In the genomic region with DNA sequence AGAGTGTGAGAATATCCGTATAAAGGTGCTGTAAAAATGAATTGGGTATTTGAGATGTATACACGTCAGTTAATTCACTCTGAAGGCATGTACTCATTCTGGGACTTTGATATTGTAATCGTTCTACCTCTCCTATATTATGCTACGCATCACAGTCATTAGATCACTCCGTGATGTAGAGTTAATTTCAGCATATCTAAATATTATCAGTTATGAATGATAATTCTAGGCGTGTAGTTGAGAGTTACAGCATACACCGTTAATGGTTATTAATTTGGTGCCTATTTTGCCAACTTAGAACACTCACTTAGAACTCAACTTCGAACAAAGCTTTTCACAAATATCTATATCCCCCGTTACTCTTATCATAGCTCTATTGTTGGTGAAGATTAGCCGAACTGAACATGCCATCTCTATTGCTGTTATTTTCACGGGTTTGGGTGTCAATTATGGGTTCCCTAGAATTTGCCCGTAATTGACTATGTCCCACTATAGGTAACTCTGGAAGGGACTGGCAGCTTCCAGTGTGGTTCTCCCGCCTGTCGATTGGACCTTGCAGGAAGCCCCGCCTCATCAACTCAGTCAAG, we compare ENCODE assay signal across 1 cellular context.
A peak's percentile ranks its signal among the peaks of the same experiment; 100 is the strongest.
TF ChIP-seq lines count a peak whose summit lies in the region.

No MANE protein-coding gene starts in this region.

TF ChIP-seq in HEK293, 187 proteins besides CTCF, POLR2A, EP300 and RAD21 (continued from another document):
- TF ChIP-seq, protein P1, sequence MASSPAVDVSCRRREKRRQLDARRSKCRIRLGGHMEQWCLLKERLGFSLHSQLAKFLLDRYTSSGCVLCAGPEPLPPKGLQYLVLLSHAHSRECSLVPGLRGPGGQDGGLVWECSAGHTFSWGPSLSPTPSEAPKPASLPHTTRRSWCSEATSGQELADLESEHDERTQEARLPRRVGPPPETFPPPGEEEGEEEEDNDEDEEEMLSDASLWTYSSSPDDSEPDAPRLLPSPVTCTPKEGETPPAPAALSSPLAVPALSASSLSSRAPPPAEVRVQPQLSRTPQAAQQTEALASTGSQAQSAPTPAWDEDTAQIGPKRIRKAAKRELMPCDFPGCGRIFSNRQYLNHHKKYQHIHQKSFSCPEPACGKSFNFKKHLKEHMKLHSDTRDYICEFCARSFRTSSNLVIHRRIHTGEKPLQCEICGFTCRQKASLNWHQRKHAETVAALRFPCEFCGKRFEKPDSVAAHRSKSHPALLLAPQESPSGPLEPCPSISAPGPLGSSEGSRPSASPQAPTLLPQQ (tag by site-specific recombination; IDR thresholded peaks at IDR 0.05), result peak; percentile 12; the same call in 1 of the 2 replicates
- no peak for TF ChIP-seq GLIS2 (tag by site-specific recombination; IDR thresholded peaks at IDR 0.05)
- no peak for TF ChIP-seq ZNF530 (tag by site-specific recombination; IDR thresholded peaks at IDR 0.05; ENCODE audit: low read depth)
- TF ChIP-seq, protein P2, sequence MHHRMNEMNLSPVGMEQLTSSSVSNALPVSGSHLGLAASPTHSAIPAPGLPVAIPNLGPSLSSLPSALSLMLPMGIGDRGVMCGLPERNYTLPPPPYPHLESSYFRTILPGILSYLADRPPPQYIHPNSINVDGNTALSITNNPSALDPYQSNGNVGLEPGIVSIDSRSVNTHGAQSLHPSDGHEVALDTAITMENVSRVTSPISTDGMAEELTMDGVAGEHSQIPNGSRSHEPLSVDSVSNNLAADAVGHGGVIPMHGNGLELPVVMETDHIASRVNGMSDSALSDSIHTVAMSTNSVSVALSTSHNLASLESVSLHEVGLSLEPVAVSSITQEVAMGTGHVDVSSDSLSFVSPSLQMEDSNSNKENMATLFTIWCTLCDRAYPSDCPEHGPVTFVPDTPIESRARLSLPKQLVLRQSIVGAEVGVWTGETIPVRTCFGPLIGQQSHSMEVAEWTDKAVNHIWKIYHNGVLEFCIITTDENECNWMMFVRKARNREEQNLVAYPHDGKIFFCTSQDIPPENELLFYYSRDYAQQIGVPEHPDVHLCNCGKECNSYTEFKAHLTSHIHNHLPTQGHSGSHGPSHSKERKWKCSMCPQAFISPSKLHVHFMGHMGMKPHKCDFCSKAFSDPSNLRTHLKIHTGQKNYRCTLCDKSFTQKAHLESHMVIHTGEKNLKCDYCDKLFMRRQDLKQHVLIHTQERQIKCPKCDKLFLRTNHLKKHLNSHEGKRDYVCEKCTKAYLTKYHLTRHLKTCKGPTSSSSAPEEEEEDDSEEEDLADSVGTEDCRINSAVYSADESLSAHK (tag by site-specific recombination; IDR thresholded peaks at IDR 0.05), result no peak
- peak; percentile 91 for TF ChIP-seq SP2 (tag by site-specific recombination; IDR thresholded peaks at IDR 0.05)
- TF ChIP-seq, protein P3, sequence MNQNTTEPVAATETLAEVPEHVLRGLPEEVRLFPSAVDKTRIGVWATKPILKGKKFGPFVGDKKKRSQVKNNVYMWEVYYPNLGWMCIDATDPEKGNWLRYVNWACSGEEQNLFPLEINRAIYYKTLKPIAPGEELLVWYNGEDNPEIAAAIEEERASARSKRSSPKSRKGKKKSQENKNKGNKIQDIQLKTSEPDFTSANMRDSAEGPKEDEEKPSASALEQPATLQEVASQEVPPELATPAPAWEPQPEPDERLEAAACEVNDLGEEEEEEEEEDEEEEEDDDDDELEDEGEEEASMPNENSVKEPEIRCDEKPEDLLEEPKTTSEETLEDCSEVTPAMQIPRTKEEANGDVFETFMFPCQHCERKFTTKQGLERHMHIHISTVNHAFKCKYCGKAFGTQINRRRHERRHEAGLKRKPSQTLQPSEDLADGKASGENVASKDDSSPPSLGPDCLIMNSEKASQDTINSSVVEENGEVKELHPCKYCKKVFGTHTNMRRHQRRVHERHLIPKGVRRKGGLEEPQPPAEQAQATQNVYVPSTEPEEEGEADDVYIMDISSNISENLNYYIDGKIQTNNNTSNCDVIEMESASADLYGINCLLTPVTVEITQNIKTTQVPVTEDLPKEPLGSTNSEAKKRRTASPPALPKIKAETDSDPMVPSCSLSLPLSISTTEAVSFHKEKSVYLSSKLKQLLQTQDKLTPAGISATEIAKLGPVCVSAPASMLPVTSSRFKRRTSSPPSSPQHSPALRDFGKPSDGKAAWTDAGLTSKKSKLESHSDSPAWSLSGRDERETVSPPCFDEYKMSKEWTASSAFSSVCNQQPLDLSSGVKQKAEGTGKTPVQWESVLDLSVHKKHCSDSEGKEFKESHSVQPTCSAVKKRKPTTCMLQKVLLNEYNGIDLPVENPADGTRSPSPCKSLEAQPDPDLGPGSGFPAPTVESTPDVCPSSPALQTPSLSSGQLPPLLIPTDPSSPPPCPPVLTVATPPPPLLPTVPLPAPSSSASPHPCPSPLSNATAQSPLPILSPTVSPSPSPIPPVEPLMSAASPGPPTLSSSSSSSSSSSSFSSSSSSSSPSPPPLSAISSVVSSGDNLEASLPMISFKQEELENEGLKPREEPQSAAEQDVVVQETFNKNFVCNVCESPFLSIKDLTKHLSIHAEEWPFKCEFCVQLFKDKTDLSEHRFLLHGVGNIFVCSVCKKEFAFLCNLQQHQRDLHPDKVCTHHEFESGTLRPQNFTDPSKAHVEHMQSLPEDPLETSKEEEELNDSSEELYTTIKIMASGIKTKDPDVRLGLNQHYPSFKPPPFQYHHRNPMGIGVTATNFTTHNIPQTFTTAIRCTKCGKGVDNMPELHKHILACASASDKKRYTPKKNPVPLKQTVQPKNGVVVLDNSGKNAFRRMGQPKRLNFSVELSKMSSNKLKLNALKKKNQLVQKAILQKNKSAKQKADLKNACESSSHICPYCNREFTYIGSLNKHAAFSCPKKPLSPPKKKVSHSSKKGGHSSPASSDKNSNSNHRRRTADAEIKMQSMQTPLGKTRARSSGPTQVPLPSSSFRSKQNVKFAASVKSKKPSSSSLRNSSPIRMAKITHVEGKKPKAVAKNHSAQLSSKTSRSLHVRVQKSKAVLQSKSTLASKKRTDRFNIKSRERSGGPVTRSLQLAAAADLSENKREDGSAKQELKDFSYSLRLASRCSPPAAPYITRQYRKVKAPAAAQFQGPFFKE (tag by site-specific recombination; IDR thresholded peaks at IDR 0.05; ENCODE audit: borderline replicate concordance), result no peak
- 0 out of 2 replicates have a peak, but pooled peaks have one; percentile 30 for TF ChIP-seq ZNF501 (tag by site-specific recombination; IDR thresholded peaks at IDR 0.05)
- TF ChIP-seq HOXC10 (CRISPR knock-in tag; IDR thresholded peaks at IDR 0.05), result 0 out of 2 replicates have a peak, but pooled peaks have one; percentile 3
- TF ChIP-seq, protein P4, sequence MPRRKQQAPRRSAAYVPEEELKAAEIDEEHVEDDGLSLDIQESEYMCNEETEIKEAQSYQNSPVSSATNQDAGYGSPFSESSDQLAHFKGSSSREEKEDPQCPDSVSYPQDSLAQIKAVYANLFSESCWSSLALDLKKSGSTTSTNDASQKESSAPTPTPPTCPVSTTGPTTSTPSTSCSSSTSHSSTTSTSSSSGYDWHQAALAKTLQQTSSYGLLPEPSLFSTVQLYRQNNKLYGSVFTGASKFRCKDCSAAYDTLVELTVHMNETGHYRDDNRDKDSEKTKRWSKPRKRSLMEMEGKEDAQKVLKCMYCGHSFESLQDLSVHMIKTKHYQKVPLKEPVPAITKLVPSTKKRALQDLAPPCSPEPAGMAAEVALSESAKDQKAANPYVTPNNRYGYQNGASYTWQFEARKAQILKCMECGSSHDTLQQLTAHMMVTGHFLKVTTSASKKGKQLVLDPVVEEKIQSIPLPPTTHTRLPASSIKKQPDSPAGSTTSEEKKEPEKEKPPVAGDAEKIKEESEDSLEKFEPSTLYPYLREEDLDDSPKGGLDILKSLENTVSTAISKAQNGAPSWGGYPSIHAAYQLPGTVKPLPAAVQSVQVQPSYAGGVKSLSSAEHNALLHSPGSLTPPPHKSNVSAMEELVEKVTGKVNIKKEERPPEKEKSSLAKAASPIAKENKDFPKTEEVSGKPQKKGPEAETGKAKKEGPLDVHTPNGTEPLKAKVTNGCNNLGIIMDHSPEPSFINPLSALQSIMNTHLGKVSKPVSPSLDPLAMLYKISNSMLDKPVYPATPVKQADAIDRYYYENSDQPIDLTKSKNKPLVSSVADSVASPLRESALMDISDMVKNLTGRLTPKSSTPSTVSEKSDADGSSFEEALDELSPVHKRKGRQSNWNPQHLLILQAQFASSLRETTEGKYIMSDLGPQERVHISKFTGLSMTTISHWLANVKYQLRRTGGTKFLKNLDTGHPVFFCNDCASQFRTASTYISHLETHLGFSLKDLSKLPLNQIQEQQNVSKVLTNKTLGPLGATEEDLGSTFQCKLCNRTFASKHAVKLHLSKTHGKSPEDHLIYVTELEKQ (tag by site-specific recombination; IDR thresholded peaks at IDR 0.05; ENCODE audit: borderline replicate concordance), result no peak
- no peak for TF ChIP-seq ZNF350 (tag by site-specific recombination; IDR thresholded peaks at IDR 0.05)
- peak; percentile 49; the same call in 1 of the 2 replicates for TF ChIP-seq ZNF600 (tag by site-specific recombination; IDR thresholded peaks at IDR 0.05)
- TF ChIP-seq ZBTB48 (tag by site-specific recombination; IDR thresholded peaks at IDR 0.05), result 0 out of 2 replicates have a peak, but pooled peaks have one; percentile 22
- TF ChIP-seq, protein P5, sequence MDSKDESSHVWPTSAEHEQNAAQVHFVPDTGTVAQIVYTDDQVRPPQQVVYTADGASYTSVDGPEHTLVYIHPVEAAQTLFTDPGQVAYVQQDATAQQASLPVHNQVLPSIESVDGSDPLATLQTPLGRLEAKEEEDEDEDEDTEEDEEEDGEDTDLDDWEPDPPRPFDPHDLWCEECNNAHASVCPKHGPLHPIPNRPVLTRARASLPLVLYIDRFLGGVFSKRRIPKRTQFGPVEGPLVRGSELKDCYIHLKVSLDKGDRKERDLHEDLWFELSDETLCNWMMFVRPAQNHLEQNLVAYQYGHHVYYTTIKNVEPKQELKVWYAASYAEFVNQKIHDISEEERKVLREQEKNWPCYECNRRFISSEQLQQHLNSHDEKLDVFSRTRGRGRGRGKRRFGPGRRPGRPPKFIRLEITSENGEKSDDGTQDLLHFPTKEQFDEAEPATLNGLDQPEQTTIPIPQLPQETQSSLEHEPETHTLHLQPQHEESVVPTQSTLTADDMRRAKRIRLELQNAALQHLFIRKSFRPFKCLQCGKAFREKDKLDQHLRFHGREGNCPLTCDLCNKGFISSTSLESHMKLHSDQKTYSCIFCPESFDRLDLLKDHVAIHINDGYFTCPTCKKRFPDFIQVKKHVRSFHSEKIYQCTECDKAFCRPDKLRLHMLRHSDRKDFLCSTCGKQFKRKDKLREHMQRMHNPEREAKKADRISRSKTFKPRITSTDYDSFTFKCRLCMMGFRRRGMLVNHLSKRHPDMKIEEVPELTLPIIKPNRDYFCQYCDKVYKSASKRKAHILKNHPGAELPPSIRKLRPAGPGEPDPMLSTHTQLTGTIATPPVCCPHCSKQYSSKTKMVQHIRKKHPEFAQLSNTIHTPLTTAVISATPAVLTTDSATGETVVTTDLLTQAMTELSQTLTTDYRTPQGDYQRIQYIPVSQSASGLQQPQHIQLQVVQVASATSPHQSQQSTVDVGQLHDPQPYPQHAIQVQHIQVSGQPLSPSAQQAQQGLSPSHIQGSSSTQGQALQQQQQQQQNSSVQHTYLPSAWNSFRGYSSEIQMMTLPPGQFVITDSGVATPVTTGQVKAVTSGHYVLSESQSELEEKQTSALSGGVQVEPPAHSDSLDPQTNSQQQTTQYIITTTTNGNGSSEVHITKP (tag by site-specific recombination; IDR thresholded peaks at IDR 0.05), result peak; percentile 79
- no peak for TF ChIP-seq ZNF366 (tag by site-specific recombination; conservative IDR thresholded peaks at IDR 0.05)
- no peak for TF ChIP-seq ZNF394 (tag by site-specific recombination; IDR thresholded peaks at IDR 0.05; ENCODE audit: borderline replicate concordance)
- no peak for TF ChIP-seq ZBTB17 (tag by site-specific recombination; IDR thresholded peaks at IDR 0.05)
- TF ChIP-seq, protein P6, sequence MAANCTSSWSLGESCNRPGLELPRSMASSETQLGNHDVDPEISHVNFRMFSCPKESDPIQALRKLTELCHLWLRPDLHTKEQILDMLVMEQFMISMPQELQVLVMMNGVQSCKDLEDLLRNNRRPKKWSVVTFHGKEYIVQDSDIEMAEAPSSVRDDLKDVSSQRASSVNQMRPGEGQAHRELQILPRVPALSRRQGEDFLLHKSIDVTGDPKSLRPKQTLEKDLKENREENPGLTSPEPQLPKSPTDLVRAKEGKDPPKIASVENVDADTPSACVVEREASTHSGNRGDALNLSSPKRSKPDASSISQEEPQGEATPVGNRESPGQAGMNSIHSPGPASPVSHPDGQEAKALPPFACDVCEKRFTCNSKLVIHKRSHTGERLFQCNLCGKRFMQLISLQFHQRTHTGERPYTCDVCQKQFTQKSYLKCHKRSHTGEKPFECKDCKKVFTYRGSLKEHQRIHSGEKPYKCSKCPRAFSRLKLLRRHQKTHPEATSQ (tag by site-specific recombination; IDR thresholded peaks at IDR 0.05), result no peak
- TF ChIP-seq ZNF324 (tag by site-specific recombination; IDR thresholded peaks at IDR 0.05), result no peak
